ENCODE assay signal across 8 cellular contexts in genomic region chr7:127708788-127709187, GRCh38. TPM values are rescaled to one million over a fixed set of nuclear protein-coding genes. Genes with fewer than 3 reads are reported as not detected.
DNase-seq lines count a peak whose midpoint lies in the region; ATAC-seq and TF ChIP-seq lines count a peak whose summit lies in the region.

No MANE protein-coding gene starts in this region.

- no peaks in the 10 kb centered on the region for H3K27me3 ChIP-seq in BJ (ENCODE audit: control insufficient read depth, insufficient read depth, low read length)
- no peaks in the 10 kb centered on the region for H3K27me3 ChIP-seq in gastrocnemius medialis
- no peaks in the 10 kb centered on the region for H3K27me3 ChIP-seq in H7 (ENCODE audit: control insufficient read depth, insufficient read depth, low read length)

- H3K36me3 ChIP-seq in BJ (ENCODE audit: control insufficient read depth, insufficient read depth, low read length) (peaks cover 1% of the 10 kb centered on the region; the same call in 1 of the 2 replicates), gastrocnemius medialis (peaks cover 0 to 28% of the 10 kb centered on the region in 2 donors), H7 (replicated peaks; ENCODE audit: control insufficient read depth, insufficient read depth, low read length) (peaks cover 14% of the 10 kb centered on the region)

- ATAC-seq in GM19463 (IDR thresholded peaks at IDR 0.05; ENCODE audit: unreplicated experiment) = peak; percentile 68
- ATAC-seq in left ventricle myocardium superior = peak; percentile 88
- ATAC-seq in gastrocnemius medialis = peak; percentile 73 to 85

- no peak overlapping the region for H3K27ac ChIP-seq in gastrocnemius medialis

- in situ Hi-C loops in gastrocnemius medialis (cut with MboI; ENCODE audit: low sequenced_read_pairs in 4 of 4) = loop anchor here in 1 of 4 donors (10.0 kb wide), 1 partner anchor 496 kb away; no protein-coding TSS in a partner anchor

- intact Hi-C loops in left ventricle myocardium superior (cut with micrococcal nuclease) = no loop called here
- intact Hi-C loops in gastrocnemius medialis (cut with DNase I; ENCODE audit: low total_unique reads) = loop anchor here (1.0 to 5.0 kb wide), 3 partner anchors 324 to 501 kb away; partner anchors contain the start of gene LRRC4

- DNase-seq in BJ (ENCODE audit: low read depth) (peak; percentile 86), NCI-H128 (lab: John Stamatoyannopoulos, UW; ENCODE audit: unreplicated experiment) (peak; percentile 33), T follicular helper cell (ENCODE audit: low read depth) (peak; percentile 60), amniotic epithelial cell (ENCODE audit: low read depth) (peak; percentile 78), left ventricle myocardium superior (peak; percentile 35), gastrocnemius medialis (peak; percentile 38 to 53), H7 (no peak)

- no peak for TF ChIP-seq POLR2A in gastrocnemius medialis (IDR thresholded peaks at IDR 0.05)

- H3K9me3 ChIP-seq in gastrocnemius medialis = no peaks in the 10 kb centered on the region

- POLR2A ChIA-PET in BJ (lab: Charles Lee) = interaction anchor here (0.6 kb wide), 1 partner anchor 230 kb away, joined by 4 read pairs; no protein-coding TSS in a partner anchor

- TF ChIP-seq CTCF in BJ (IDR thresholded peaks at IDR 0.05; ENCODE audit: insufficient read depth, low read depth, low read length) = peak; percentile 66
- TF ChIP-seq CTCF in gastrocnemius medialis (IDR thresholded peaks at IDR 0.05 in 4 of 5, conservative IDR thresholded peaks at IDR 0.05 in 1 of 5) = peak; percentile 57 to 77 (median 71)

- CTCF ChIA-PET in BJ (lab: Yijun Ruan, JAX) = interaction anchor here (0.7 to 10.1 kb wide), 26 partner anchors 10 to 679 kb away, joined by 3 to 136 read pairs (median 4); partner anchors contain the start of gene PAX4

- peaks cover 0 to 4% of the 10 kb centered on the region in 2 donors for H3K4me1 ChIP-seq in gastrocnemius medialis

- H3K4me3 ChIP-seq in BJ (ENCODE audit: low read depth, low read length) (no peak overlapping the region), gastrocnemius medialis (no peak overlapping the region), H7 (ENCODE audit: insufficient read depth, low read depth, low read length) (no peak overlapping the region)

RNA-seq across cellular contexts. Expression of gene SND1, which starts 56.8 kb away (rescaled TPM):
- 203 and 204 TPM in 2 replicates for polyA plus RNA-seq in BJ (2011; rRNA removed)
- polyA minus RNA-seq in BJ (2011; rRNA and poly(A)+ RNA removed) = 218 and 294 TPM in 2 replicates
- total RNA-seq in left ventricle myocardium superior = 92.3 TPM
- total RNA-seq in gastrocnemius medialis = 10 to 100 TPM; 30.4 to 73.0 (median 50.3) TPM
- 196 and 205 TPM in 2 replicates for total RNA-seq in H7 (2014; rRNA removed; shearing (Covaris generic))
